In genomic region chr7:152030561-152030960, GRCh38 we compare ENCODE assay signal across 11 cellular contexts.
"Had no signal": no experiment of that assay in that cellular context is flagged by ENCODE, and none has a peak within 500 bp of the region (broad histone marks: within the 10 kb centered on the region; RNA-seq: fewer than 3 reads in every experiment).

No MANE protein-coding gene starts in this region.

- H3K4me3 ChIP-seq: ascending aorta, colonic mucosa, heart right ventricle, left lung, neural progenitor cell had no signal

- H3K36me3 ChIP-seq: colonic mucosa, neural progenitor cell had no signal

- H3K4me2 ChIP-seq: neural progenitor cell had no signal

- H3K9me3 ChIP-seq: colonic mucosa had no signal

- H3K27ac ChIP-seq: ascending aorta, colonic mucosa, heart right ventricle, left lung, neural progenitor cell, parathyroid adenoma had no signal

- H3K4me3 Mint-ChIP-seq: neural progenitor cell had no signal

- DNase-seq: activated CD4-positive, alpha-beta T cell treated with anti-CD3 and anti-CD28 coated beads for 1 hour; effector CD8-positive, alpha-beta T cell; left lung; retina; stimulated activated CD4-positive, alpha-beta T cell treated with anti-CD3 and anti-CD28 coated beads, Interleukin-4, amount 100 ng/mL, for 1 hour; stimulated activated CD8-positive, alpha-beta memory T cell treated with anti-CD3 and anti-CD28 coated beads, Interleukin-4, amount 100 ng/mL, for 48 hours had no signal

- H2AFZ ChIP-seq: neural progenitor cell, parathyroid adenoma had no signal

- H3K9ac ChIP-seq: neural progenitor cell, parathyroid adenoma had no signal

- H3K27me3 ChIP-seq: ascending aorta, colonic mucosa, heart right ventricle, left lung had no signal

- ATAC-seq: heart right ventricle, left lung had no signal

- H3K27ac Mint-ChIP-seq: neural progenitor cell had no signal
